Comparison of ENCODE assay signal across 1 cellular context in the genomic region with DNA sequence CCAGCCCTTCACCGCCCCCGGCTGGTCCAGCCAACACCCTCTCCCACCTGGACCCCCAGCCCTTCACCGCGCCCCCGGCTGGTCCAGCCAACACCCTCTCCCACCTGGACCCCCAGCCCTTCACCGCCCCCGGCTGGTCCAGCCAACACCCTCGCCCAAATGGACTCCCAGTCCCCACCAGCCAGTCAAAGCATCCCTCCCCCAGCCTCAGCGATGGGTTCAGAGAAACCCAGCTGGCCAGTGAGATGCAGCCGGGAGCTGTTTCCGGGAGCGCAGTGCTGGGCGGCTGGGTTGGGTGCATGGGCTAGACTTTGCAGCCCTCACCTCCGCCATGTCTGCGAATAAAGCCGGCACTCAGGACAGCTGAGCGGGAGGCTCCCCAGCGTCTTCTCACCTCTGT.
TF ChIP-seq lines count a peak whose summit lies in the region.

No MANE protein-coding gene starts in this region.

TF ChIP-seq in HepG2, 621 proteins besides CTCF, POLR2A, EP300 and RAD21:
- TF ChIP-seq, protein P1, sequence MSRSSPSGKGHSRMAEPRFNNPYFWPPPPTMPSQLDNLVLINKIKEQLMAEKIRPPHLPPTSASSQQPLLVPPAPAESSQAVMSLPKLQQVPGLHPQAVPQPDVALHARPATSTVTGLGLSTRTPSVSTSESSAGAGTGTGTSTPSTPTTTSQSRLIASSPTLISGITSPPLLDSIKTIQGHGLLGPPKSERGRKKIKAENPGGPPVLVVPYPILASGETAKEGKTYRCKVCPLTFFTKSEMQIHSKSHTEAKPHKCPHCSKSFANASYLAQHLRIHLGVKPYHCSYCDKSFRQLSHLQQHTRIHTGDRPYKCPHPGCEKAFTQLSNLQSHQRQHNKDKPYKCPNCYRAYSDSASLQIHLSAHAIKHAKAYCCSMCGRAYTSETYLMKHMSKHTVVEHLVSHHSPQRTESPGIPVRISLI (CRISPR knock-in tag; IDR thresholded peaks at IDR 0.05; ENCODE audit: borderline replicate concordance): no peak
- no peak for TF ChIP-seq SIX4 (CRISPR knock-in tag; IDR thresholded peaks at IDR 0.05)
- TF ChIP-seq TAF15 (IDR thresholded peaks at IDR 0.05; ENCODE audit: low read depth, low read length, poor library complexity, severe bottlenecking): no peak
- TF ChIP-seq, protein P2, sequence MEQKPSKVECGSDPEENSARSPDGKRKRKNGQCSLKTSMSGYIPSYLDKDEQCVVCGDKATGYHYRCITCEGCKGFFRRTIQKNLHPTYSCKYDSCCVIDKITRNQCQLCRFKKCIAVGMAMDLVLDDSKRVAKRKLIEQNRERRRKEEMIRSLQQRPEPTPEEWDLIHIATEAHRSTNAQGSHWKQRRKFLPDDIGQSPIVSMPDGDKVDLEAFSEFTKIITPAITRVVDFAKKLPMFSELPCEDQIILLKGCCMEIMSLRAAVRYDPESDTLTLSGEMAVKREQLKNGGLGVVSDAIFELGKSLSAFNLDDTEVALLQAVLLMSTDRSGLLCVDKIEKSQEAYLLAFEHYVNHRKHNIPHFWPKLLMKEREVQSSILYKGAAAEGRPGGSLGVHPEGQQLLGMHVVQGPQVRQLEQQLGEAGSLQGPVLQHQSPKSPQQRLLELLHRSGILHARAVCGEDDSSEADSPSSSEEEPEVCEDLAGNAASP (CRISPR knock-in tag; IDR thresholded peaks at IDR 0.05; ENCODE audit: borderline replicate concordance): no peak
- no peak for TF ChIP-seq SOX13 (IDR thresholded peaks at IDR 0.05)
- TF ChIP-seq SOX13 (CRISPR knock-in tag; conservative IDR thresholded peaks at IDR 0.05 in 1 of 2, IDR thresholded peaks at IDR 0.05 in 1 of 2): no peak
- TF ChIP-seq GLI4 (CRISPR knock-in tag; IDR thresholded peaks at IDR 0.05; ENCODE audit: borderline replicate concordance): no peak
- TF ChIP-seq, protein P3, sequence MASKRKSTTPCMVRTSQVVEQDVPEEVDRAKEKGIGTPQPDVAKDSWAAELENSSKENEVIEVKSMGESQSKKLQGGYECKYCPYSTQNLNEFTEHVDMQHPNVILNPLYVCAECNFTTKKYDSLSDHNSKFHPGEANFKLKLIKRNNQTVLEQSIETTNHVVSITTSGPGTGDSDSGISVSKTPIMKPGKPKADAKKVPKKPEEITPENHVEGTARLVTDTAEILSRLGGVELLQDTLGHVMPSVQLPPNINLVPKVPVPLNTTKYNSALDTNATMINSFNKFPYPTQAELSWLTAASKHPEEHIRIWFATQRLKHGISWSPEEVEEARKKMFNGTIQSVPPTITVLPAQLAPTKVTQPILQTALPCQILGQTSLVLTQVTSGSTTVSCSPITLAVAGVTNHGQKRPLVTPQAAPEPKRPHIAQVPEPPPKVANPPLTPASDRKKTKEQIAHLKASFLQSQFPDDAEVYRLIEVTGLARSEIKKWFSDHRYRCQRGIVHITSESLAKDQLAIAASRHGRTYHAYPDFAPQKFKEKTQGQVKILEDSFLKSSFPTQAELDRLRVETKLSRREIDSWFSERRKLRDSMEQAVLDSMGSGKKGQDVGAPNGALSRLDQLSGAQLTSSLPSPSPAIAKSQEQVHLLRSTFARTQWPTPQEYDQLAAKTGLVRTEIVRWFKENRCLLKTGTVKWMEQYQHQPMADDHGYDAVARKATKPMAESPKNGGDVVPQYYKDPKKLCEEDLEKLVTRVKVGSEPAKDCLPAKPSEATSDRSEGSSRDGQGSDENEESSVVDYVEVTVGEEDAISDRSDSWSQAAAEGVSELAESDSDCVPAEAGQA (IDR thresholded peaks at IDR 0.05; ENCODE audit: low read depth): no peak
- TF ChIP-seq, protein P3 (CRISPR knock-in tag; IDR thresholded peaks at IDR 0.05; ENCODE audit: borderline replicate concordance): no peak
- TF ChIP-seq, protein P4, sequence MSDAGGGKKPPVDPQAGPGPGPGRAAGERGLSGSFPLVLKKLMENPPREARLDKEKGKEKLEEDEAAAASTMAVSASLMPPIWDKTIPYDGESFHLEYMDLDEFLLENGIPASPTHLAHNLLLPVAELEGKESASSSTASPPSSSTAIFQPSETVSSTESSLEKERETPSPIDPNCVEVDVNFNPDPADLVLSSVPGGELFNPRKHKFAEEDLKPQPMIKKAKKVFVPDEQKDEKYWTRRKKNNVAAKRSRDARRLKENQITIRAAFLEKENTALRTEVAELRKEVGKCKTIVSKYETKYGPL (CRISPR knock-in tag; IDR thresholded peaks at IDR 0.05): no peak
- TF ChIP-seq TEAD2 (CRISPR knock-in tag; IDR thresholded peaks at IDR 0.05): no peak
- TF ChIP-seq, protein P5, sequence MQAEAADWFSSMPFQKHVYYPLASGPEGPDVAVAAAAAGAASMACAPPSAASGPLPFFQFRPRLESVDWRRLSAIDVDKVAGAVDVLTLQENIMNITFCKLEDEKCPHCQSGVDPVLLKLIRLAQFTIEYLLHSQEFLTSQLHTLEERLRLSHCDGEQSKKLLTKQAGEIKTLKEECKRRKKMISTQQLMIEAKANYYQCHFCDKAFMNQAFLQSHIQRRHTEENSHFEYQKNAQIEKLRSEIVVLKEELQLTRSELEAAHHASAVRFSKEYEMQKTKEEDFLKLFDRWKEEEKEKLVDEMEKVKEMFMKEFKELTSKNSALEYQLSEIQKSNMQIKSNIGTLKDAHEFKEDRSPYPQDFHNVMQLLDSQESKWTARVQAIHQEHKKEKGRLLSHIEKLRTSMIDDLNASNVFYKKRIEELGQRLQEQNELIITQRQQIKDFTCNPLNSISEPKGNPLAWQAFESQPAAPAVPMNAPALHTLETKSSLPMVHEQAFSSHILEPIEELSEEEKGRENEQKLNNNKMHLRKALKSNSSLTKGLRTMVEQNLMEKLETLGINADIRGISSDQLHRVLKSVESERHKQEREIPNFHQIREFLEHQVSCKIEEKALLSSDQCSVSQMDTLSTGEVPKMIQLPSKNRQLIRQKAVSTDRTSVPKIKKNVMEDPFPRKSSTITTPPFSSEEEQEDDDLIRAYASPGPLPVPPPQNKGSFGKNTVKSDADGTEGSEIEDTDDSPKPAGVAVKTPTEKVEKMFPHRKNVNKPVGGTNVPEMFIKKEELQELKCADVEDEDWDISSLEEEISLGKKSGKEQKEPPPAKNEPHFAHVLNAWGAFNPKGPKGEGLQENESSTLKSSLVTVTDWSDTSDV (CRISPR knock-in tag; IDR thresholded peaks at IDR 0.05): no peak
- TF ChIP-seq, protein P6, sequence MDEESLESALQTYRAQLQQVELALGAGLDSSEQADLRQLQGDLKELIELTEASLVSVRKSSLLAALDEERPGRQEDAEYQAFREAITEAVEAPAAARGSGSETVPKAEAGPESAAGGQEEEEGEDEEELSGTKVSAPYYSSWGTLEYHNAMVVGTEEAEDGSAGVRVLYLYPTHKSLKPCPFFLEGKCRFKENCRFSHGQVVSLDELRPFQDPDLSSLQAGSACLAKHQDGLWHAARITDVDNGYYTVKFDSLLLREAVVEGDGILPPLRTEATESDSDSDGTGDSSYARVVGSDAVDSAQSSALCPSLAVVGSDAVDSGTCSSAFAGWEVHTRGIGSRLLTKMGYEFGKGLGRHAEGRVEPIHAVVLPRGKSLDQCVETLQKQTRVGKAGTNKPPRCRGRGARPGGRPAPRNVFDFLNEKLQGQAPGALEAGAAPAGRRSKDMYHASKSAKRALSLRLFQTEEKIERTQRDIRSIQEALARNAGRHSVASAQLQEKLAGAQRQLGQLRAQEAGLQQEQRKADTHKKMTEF (CRISPR knock-in tag; IDR thresholded peaks at IDR 0.05): no peak
- TF ChIP-seq, protein P7, sequence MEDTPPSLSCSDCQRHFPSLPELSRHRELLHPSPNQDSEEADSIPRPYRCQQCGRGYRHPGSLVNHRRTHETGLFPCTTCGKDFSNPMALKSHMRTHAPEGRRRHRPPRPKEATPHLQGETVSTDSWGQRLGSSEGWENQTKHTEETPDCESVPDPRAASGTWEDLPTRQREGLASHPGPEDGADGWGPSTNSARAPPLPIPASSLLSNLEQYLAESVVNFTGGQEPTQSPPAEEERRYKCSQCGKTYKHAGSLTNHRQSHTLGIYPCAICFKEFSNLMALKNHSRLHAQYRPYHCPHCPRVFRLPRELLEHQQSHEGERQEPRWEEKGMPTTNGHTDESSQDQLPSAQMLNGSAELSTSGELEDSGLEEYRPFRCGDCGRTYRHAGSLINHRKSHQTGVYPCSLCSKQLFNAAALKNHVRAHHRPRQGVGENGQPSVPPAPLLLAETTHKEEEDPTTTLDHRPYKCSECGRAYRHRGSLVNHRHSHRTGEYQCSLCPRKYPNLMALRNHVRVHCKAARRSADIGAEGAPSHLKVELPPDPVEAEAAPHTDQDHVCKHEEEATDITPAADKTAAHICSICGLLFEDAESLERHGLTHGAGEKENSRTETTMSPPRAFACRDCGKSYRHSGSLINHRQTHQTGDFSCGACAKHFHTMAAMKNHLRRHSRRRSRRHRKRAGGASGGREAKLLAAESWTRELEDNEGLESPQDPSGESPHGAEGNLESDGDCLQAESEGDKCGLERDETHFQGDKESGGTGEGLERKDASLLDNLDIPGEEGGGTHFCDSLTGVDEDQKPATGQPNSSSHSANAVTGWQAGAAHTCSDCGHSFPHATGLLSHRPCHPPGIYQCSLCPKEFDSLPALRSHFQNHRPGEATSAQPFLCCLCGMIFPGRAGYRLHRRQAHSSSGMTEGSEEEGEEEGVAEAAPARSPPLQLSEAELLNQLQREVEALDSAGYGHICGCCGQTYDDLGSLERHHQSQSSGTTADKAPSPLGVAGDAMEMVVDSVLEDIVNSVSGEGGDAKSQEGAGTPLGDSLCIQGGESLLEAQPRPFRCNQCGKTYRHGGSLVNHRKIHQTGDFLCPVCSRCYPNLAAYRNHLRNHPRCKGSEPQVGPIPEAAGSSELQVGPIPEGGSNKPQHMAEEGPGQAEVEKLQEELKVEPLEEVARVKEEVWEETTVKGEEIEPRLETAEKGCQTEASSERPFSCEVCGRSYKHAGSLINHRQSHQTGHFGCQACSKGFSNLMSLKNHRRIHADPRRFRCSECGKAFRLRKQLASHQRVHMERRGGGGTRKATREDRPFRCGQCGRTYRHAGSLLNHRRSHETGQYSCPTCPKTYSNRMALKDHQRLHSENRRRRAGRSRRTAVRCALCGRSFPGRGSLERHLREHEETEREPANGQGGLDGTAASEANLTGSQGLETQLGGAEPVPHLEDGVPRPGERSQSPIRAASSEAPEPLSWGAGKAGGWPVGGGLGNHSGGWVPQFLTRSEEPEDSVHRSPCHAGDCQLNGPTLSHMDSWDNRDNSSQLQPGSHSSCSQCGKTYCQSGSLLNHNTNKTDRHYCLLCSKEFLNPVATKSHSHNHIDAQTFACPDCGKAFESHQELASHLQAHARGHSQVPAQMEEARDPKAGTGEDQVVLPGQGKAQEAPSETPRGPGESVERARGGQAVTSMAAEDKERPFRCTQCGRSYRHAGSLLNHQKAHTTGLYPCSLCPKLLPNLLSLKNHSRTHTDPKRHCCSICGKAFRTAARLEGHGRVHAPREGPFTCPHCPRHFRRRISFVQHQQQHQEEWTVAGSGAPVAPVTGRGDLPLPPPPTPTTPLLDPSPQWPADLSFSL (CRISPR knock-in tag; IDR thresholded peaks at IDR 0.05): no peak
- no peak for TF ChIP-seq KLF15 (CRISPR knock-in tag; IDR thresholded peaks at IDR 0.05; ENCODE audit: borderline replicate concordance)
- TF ChIP-seq, protein P8, sequence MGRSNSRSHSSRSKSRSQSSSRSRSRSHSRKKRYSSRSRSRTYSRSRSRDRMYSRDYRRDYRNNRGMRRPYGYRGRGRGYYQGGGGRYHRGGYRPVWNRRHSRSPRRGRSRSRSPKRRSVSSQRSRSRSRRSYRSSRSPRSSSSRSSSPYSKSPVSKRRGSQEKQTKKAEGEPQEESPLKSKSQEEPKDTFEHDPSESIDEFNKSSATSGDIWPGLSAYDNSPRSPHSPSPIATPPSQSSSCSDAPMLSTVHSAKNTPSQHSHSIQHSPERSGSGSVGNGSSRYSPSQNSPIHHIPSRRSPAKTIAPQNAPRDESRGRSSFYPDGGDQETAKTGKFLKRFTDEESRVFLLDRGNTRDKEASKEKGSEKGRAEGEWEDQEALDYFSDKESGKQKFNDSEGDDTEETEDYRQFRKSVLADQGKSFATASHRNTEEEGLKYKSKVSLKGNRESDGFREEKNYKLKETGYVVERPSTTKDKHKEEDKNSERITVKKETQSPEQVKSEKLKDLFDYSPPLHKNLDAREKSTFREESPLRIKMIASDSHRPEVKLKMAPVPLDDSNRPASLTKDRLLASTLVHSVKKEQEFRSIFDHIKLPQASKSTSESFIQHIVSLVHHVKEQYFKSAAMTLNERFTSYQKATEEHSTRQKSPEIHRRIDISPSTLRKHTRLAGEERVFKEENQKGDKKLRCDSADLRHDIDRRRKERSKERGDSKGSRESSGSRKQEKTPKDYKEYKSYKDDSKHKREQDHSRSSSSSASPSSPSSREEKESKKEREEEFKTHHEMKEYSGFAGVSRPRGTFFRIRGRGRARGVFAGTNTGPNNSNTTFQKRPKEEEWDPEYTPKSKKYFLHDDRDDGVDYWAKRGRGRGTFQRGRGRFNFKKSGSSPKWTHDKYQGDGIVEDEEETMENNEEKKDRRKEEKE (IDR thresholded peaks at IDR 0.05): no peak
- no peak for TF ChIP-seq ZSCAN20 (CRISPR knock-in tag; IDR thresholded peaks at IDR 0.05; ENCODE audit: borderline replicate concordance)
- TF ChIP-seq ZNF282 (IDR thresholded peaks at IDR 0.05; ENCODE audit: partially characterized antibody): no peak
- TF ChIP-seq ZNF34 (CRISPR knock-in tag; IDR thresholded peaks at IDR 0.05; ENCODE audit: borderline replicate concordance): no peak
- no peak for TF ChIP-seq RFX5 (IDR thresholded peaks at IDR 0.05; ENCODE audit: low read depth, low read length)
